ENCODE assay signal across 16 cellular contexts in the genomic region with DNA sequence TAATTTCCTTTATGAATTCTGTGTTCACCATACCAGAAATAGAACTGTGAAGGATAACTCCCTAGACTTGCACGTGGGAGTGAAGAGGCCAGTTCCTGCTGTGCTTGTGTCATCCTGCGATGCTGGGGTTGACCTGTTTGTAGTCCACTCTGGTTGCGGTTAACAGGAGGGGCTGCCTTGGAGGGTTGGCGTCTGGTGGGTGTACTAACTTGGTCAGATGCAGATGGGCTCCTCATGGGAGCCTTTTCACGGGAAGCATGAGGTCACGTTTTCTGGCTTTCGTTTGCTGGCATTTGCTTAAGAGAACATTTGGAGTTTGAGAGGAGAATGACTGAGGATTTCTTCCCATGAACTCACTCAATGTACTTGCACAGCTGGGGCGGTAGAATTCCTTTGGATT. TPM values are rescaled to one million over a fixed set of nuclear protein-coding genes. Genes with fewer than 3 reads are reported as not detected.
DNase-seq lines count a peak whose midpoint lies in the region; ATAC-seq, FAIRE-seq and TF ChIP-seq lines count a peak whose summit lies in the region.
"Had no signal": no experiment of that assay in that cellular context is flagged by ENCODE, and none has a peak within 500 bp of the region (broad histone marks: within the 10 kb centered on the region; RNA-seq: fewer than 3 reads in every experiment).

No MANE protein-coding gene starts in this region.

- peaks cover 36% of the 10 kb centered on the region for H3K79me2 ChIP-seq in astrocyte (ENCODE audit: insufficient read depth, low read length)

- no peak overlapping the region for H2AFZ ChIP-seq in astrocyte (ENCODE audit: low read depth, low read length)
- H2AFZ ChIP-seq: hepatocyte had no signal

- H3K27me3 Mint-ChIP-seq in astrocyte (ENCODE audit: low read depth, unreplicated experiment) = no peaks in the 10 kb centered on the region
- H3K27me3 Mint-ChIP-seq: activated CD4-positive, alpha-beta memory T cell treated with anti-CD3 and anti-CD28 coated beads, Interleukin-2, amount 10 ng/mL, durations not matched to agents 7 days and 5 days; effector memory CD8-positive, alpha-beta T cell; natural killer cell treated with Interleukin-12 subunit alpha and Interleukin-12 subunit beta and Interleukin-15 and Interleukin-18, amount 100 ng/mL, for 72 hours had no signal

- H3K27me3 ChIP-seq in BJ (ENCODE audit: control insufficient read depth, insufficient read depth, low read length) = no peaks in the 10 kb centered on the region
- H3K27me3 ChIP-seq in astrocyte (ENCODE audit: insufficient read depth, low read length) = no peaks in the 10 kb centered on the region
- H3K27me3 ChIP-seq in small intestine (ENCODE audit: control insufficient read depth in 2 of 2, insufficient read depth in 2 of 2, low read length in 2 of 2) = no peaks in the 10 kb centered on the region
- H3K27me3 ChIP-seq: ascending aorta, hepatocyte had no signal

- DNase-seq in BJ (ENCODE audit: low read depth) = peak; percentile 86
- DNase-seq in astrocyte (ENCODE audit: low read depth) = peak; percentile 59
- DNase-seq in foreskin fibroblast = peak; percentile 95 to 97
- DNase-seq in sciatic nerve (ENCODE audit: low spot score) = no peak
- DNase-seq in small intestine = no peak
- no peak for DNase-seq in NCI-H1930 (lab: John Stamatoyannopoulos, UW)
- DNase-seq: activated CD4-positive, alpha-beta memory T cell treated with anti-CD3 and anti-CD28 coated beads, Interleukin-2, amount 10 ng/mL, durations not matched to agents 7 days and 5 days; effector memory CD8-positive, alpha-beta T cell; MV-4-11 had no signal

- H3K9ac ChIP-seq in astrocyte (ENCODE audit: low read length) = no peak overlapping the region

- CTCF ChIA-PET in BJ (lab: Yijun Ruan, JAX) = no interaction called here

- intact Hi-C loops in sciatic nerve (cut with DNase I) = no loop called here

- peaks cover 53% of the 10 kb centered on the region for H4K20me1 ChIP-seq in astrocyte (ENCODE audit: insufficient read depth, low read length)

- peaks cover 3% of the 10 kb centered on the region for H3K9me3 Mint-ChIP-seq in astrocyte (ENCODE audit: unreplicated experiment)
- H3K9me3 Mint-ChIP-seq: effector memory CD8-positive, alpha-beta T cell had no signal

- H3K36me3 Mint-ChIP-seq in astrocyte (ENCODE audit: low read depth, unreplicated experiment) = peaks cover 13% of the 10 kb centered on the region

- no peak for FAIRE-seq in astrocyte (lab: Jason Lieb, UNC)
- FAIRE-seq in small intestine (lab: Jason Lieb, UNC) = no peak

- no peak overlapping the region for H3K27ac ChIP-seq in astrocyte (ENCODE audit: low read depth, low read length)
- no peak overlapping the region for H3K27ac ChIP-seq in small intestine (ENCODE audit: low read depth in 1 of 2, low read length in 1 of 2)
- H3K27ac ChIP-seq: hepatocyte had no signal

- H3K27ac Mint-ChIP-seq in astrocyte (ENCODE audit: unreplicated experiment) = no peak overlapping the region
- H3K27ac Mint-ChIP-seq: activated CD4-positive, alpha-beta memory T cell treated with anti-CD3 and anti-CD28 coated beads, Interleukin-2, amount 10 ng/mL, durations not matched to agents 7 days and 5 days had no signal

- no peak for TF ChIP-seq CTCF in BJ (IDR thresholded peaks at IDR 0.05; ENCODE audit: insufficient read depth, low read depth, low read length)
- TF ChIP-seq CTCF in astrocyte (IDR thresholded peaks at IDR 0.05; ENCODE audit: insufficient read depth, low read depth, low read length) = no peak
- TF ChIP-seq CTCF in foreskin fibroblast (IDR thresholded peaks at IDR 0.05; ENCODE audit: low read depth, low read length) = no peak

- H3K4me1 ChIP-seq in astrocyte (ENCODE audit: insufficient read depth, low read length) (peaks cover 9% of the 10 kb centered on the region), small intestine (ENCODE audit: control insufficient read depth in 2 of 2, insufficient read depth in 1 of 2, low read depth in 1 of 2, low read length in 1 of 2) (peaks cover 0 to 5% of the 10 kb centered on the region in 2 donors)

- ATAC-seq in sciatic nerve (peak; percentile 96), GM21367 (IDR thresholded peaks at IDR 0.05; ENCODE audit: unreplicated experiment) (no peak), GM21717 (IDR thresholded peaks at IDR 0.05; ENCODE audit: unreplicated experiment) (no peak)
- ATAC-seq: effector memory CD8-positive, alpha-beta T cell; left lobe of liver; natural killer cell treated with Interleukin-12 subunit alpha and Interleukin-12 subunit beta and Interleukin-15 and Interleukin-18, amount 100 ng/mL, for 72 hours had no signal

- H3K9me3 ChIP-seq in astrocyte (ENCODE audit: insufficient read depth, low read depth, low read length) = no peaks in the 10 kb centered on the region
- no peaks in the 10 kb centered on the region for H3K9me3 ChIP-seq in small intestine (ENCODE audit: control insufficient read depth, low read depth)
- H3K9me3 ChIP-seq: ascending aorta, thoracic aorta had no signal

- peaks cover 13% of the 10 kb centered on the region for H3K4me1 Mint-ChIP-seq in astrocyte (ENCODE audit: low read depth, unreplicated experiment)

- 0 out of 2 replicates have a peak, but pooled peaks cover 3% of the 10 kb centered on the region for H3K36me3 ChIP-seq in BJ (ENCODE audit: control insufficient read depth, insufficient read depth, low read length)
- H3K36me3 ChIP-seq in astrocyte (ENCODE audit: insufficient read depth, low read length) = peaks cover 8% of the 10 kb centered on the region
- peaks cover 3 to 7% of the 10 kb centered on the region in 2 donors for H3K36me3 ChIP-seq in small intestine (ENCODE audit: control insufficient read depth in 2 of 2, insufficient read depth in 2 of 2, low read length in 2 of 2)
- H3K36me3 ChIP-seq: thoracic aorta had no signal

- POLR2A ChIA-PET in BJ (lab: Charles Lee) = no interaction called here

- no peak overlapping the region for H3K4me3 ChIP-seq in BJ (ENCODE audit: low read depth, low read length)
- no peak overlapping the region for H3K4me3 ChIP-seq in astrocyte (ENCODE audit: insufficient read depth, low read depth, low read length)
- no peak overlapping the region for H3K4me3 ChIP-seq in foreskin fibroblast (ENCODE audit: low read depth in 1 of 2, low read length in 2 of 2)
- no peak overlapping the region for H3K4me3 ChIP-seq in small intestine (ENCODE audit: low read depth in 1 of 2, low read length in 2 of 2)
- H3K4me3 ChIP-seq: ascending aorta, hepatocyte, thoracic aorta had no signal

- 60 to 90% (median 84%) methylated on average over 8 of the region's 8 CpGs for whole genome bisulfite sequencing in small intestine, 3 donors

- H3K4me3 Mint-ChIP-seq in astrocyte (ENCODE audit: unreplicated experiment) = no peak overlapping the region
- H3K4me3 Mint-ChIP-seq: activated CD4-positive, alpha-beta memory T cell treated with anti-CD3 and anti-CD28 coated beads, Interleukin-2, amount 10 ng/mL, durations not matched to agents 7 days and 5 days; effector memory CD8-positive, alpha-beta T cell; natural killer cell treated with Interleukin-12 subunit alpha and Interleukin-12 subunit beta and Interleukin-15 and Interleukin-18, amount 100 ng/mL, for 72 hours had no signal

- H3K4me2 ChIP-seq in astrocyte (ENCODE audit: low read length) = peak overlapping the region; percentile 7
- H3K4me2 ChIP-seq: hepatocyte had no signal

RNA-seq across cellular contexts. Expression of gene IGF2R, which starts 41.2 kb away (rescaled TPM):
- polyA plus RNA-seq in BJ (2011; rRNA removed) (27.1 and 39.4 TPM in 2 replicates), small intestine (10 to 100 TPM in 1 of 3 donors, 1 to 10 TPM in 2; 4.9 to 23.6 (median 5.9) TPM)
- 67.1 and 121 TPM in 2 replicates for polyA minus RNA-seq in BJ (2011; rRNA and poly(A)+ RNA removed)
- total RNA-seq in astrocyte (172 and 173 TPM in 2 replicates), sciatic nerve (71.7 TPM)

Comparison
In these comparisons a context has a peak if more than half of its experiments do, and no peak if none do; other contexts are left out.
1. DNase-seq: peak in BJ (single experiment), astrocyte (single experiment) and foreskin fibroblast (2 of 2); none in sciatic nerve (single experiment), small intestine (single experiment) and NCI-H1930 (0 of 2).